In genomic region chr6:130018292-130018829, GRCh38 we compare ENCODE assay signal across 9 cellular contexts. TPM values are rescaled to one million over a fixed set of nuclear protein-coding genes. Genes with fewer than 3 reads are reported as not detected.
DNase-seq lines count a peak whose midpoint lies in the region; ATAC-seq, FAIRE-seq and TF ChIP-seq lines count a peak whose summit lies in the region.
"Had no signal": no experiment of that assay in that cellular context is flagged by ENCODE, and none has a peak within 500 bp of the region (broad histone marks: within the 10 kb centered on the region; RNA-seq: fewer than 3 reads in every experiment).

L3MBTL3 (plus strand) TSS chr6:130018581; CDS start chr6:130042700, 24,119 bp downstream.

- peak within 1 kb of the TSS; percentile 92 to 94 for H3K4me3 ChIP-seq in kidney (ENCODE audit: low read length in 2 of 2)

- peak within 1 kb of the TSS; percentile 90 to 95 for H3K9ac ChIP-seq in kidney (ENCODE audit: low read length in 2 of 2)

- peak within 1 kb of the TSS in 1 of 2 donors; percentile 77 for H3K27ac ChIP-seq in kidney (ENCODE audit: low read depth in 2 of 2, low read length in 2 of 2)

- intact Hi-C loops in kidney (cut with DNase I): no loop called here

- peaks cover 2 to 4% of the 10 kb centered on the region in 2 donors for H3K4me1 ChIP-seq in kidney (ENCODE audit: control insufficient read depth in 1 of 2, insufficient read depth in 1 of 2, low read depth in 1 of 2, low read length in 2 of 2)

- DNase-seq in SIG-M5 treated with dmso at 0.1 percent for 504 hours (lab: John Stamatoyannopoulos, UW; ENCODE audit: unreplicated experiment): peak; percentile 60
- DNase-seq in SIG-M5 (lab: John Stamatoyannopoulos, UW): no peak
- peak; percentile 48 for DNase-seq in NCI-H226
- DNase-seq in activated CD4-positive, CD25-positive, alpha-beta regulatory T cell treated with anti-CD3 and anti-CD28 coated beads, Interleukin-2, amount 50 U/mL, for 72 hours: peak; percentile 84
- peak; percentile 77 for DNase-seq in cerebellar cortex (ENCODE audit: low spot score)
- DNase-seq in kidney: peak; percentile 94
- DNase-seq in stimulated activated CD4-positive, alpha-beta T cell treated with anti-CD3 and anti-CD28 coated beads, Interleukin-12 subunit alpha, Interleukin-12 subunit beta, amount 100 ng/mL, for 4 hours: peak; percentile 88
- DNase-seq: DND-41 had no signal

- no peak for FAIRE-seq in kidney (lab: Jason Lieb, UNC)

- TF ChIP-seq CTCF in kidney (IDR thresholded peaks at IDR 0.05; ENCODE audit: borderline replicate concordance, extremely low read depth, insufficient read depth): no peak

- no peaks in the 10 kb centered on the region for H3K9me3 ChIP-seq in kidney (ENCODE audit: control insufficient read depth in 1 of 2, low read length in 2 of 2)

- ATAC-seq in HG03097 (IDR thresholded peaks at IDR 0.05; ENCODE audit: low FRiP score, unreplicated experiment): peak; percentile 39

- no peaks in the 10 kb centered on the region for H3K36me3 ChIP-seq in kidney (ENCODE audit: control insufficient read depth in 1 of 2, insufficient read depth in 2 of 2, low read length in 2 of 2)

RNA-seq across cellular contexts. Expression of gene L3MBTL3, which starts in this region (rescaled TPM):
- total RNA-seq in kidney: 13.0 TPM
- 4.3 TPM for polyA plus RNA-seq in kidney (ENCODE audit: insufficient read depth, low read depth, low replicate concordance)
